ENCODE assay signal across 22 cellular contexts in genomic region chr15:78893538-78893937, GRCh38.
"Had no signal": no experiment of that assay in that cellular context is flagged by ENCODE, and none has a peak within 500 bp of the region (broad histone marks: within the 10 kb centered on the region; RNA-seq: fewer than 3 reads in every experiment).

No MANE protein-coding gene starts in this region.

- H3K27me3 Mint-ChIP-seq: activated CD4-positive, alpha-beta T cell treated with anti-CD3 and anti-CD28 coated beads, Interleukin-2, amount 10 ng/mL, durations not matched to agents 7 days and 5 days; activated naive CD4-positive, alpha-beta T cell treated with anti-CD3 and anti-CD28 coated beads, Interleukin-2, amount 10 ng/mL, durations not matched to agents 7 days and 5 days; effector memory CD8-positive, alpha-beta T cell; memory B cell; naive B cell; progenitor cell of endocrine pancreas had no signal

- H3K4me3 Mint-ChIP-seq: activated CD4-positive, alpha-beta T cell treated with anti-CD3 and anti-CD28 coated beads, Interleukin-2, amount 10 ng/mL, durations not matched to agents 7 days and 5 days; activated naive CD4-positive, alpha-beta T cell treated with anti-CD3 and anti-CD28 coated beads, Interleukin-2, amount 10 ng/mL, durations not matched to agents 7 days and 5 days; effector memory CD8-positive, alpha-beta T cell; memory B cell; naive B cell; neural progenitor cell; T-helper 2 cell treated with Interferon-gamma antibody and Interleukin-4, amounts not matched to agents 5 μg/mL and 100 μg/mL, for 36 hours; WTC11 had no signal

- H3K9me3 ChIP-seq: esophagus squamous epithelium, heart right ventricle, left ventricle myocardium inferior, mucosa of descending colon, thyroid gland had no signal

- H3K4me1 Mint-ChIP-seq: activated naive CD4-positive, alpha-beta T cell treated with anti-CD3 and anti-CD28 coated beads, Interleukin-2, amount 10 ng/mL, durations not matched to agents 7 days and 5 days; neural progenitor cell had no signal

- ATAC-seq: effector memory CD8-positive, alpha-beta T cell; heart right ventricle; mucosa of descending colon; WTC11 had no signal

- H3K4me3 ChIP-seq: cardiac muscle cell, esophagus squamous epithelium, heart right ventricle, left ventricle myocardium inferior, mucosa of descending colon, neural progenitor cell, thyroid gland had no signal

- H3K27me3 ChIP-seq: cardiac muscle cell, esophagus squamous epithelium, heart right ventricle, neural progenitor cell, thyroid gland had no signal

- H3K4me1 ChIP-seq: esophagus squamous epithelium, neural progenitor cell, thyroid gland had no signal

- H3K27ac Mint-ChIP-seq: activated CD4-positive, alpha-beta T cell treated with anti-CD3 and anti-CD28 coated beads, Interleukin-2, amount 10 ng/mL, durations not matched to agents 7 days and 5 days; effector memory CD8-positive, alpha-beta T cell; memory B cell; neural progenitor cell; progenitor cell of endocrine pancreas; T-helper 2 cell treated with Interferon-gamma antibody and Interleukin-4, amounts not matched to agents 5 μg/mL and 100 μg/mL, for 36 hours; WTC11 had no signal

- DNase-seq: activated CD4-positive, alpha-beta T cell treated with anti-CD3 and anti-CD28 coated beads, Interleukin-2, amount 10 ng/mL, durations not matched to agents 7 days and 5 days; activated naive CD4-positive, alpha-beta T cell treated with anti-CD3 and anti-CD28 coated beads, Interleukin-2, amount 10 ng/mL, durations not matched to agents 7 days and 5 days; amniotic stem cell; effector memory CD8-positive, alpha-beta T cell; esophagus squamous epithelium; heart right ventricle; kidney glomerular epithelial cell; left ventricle myocardium inferior; mucosa of descending colon; naive B cell; stimulated activated CD4-positive, alpha-beta T cell treated with anti-CD3 and anti-CD28 coated beads, Interleukin-12 subunit alpha, Interleukin-12 subunit beta, amount 100 ng/mL, for 4 hours; stimulated activated CD4-positive, alpha-beta T cell treated with anti-CD3 and anti-CD28 coated beads, Interleukin-1b, Interleukin-23, amount 100 ng/mL, for 48 hours; stimulated activated CD8-positive, alpha-beta memory T cell treated with anti-CD3 and anti-CD28 coated beads, Interleukin-4, amount 100 ng/mL, for 48 hours; stimulated activated naive CD4-positive, alpha-beta T cell treated with Interleukin-2 at 50 U/mL for 16 hours; SW 1271; thyroid gland had no signal

- H3K9me3 Mint-ChIP-seq: activated CD4-positive, alpha-beta T cell treated with anti-CD3 and anti-CD28 coated beads, Interleukin-2, amount 10 ng/mL, durations not matched to agents 7 days and 5 days; activated naive CD4-positive, alpha-beta T cell treated with anti-CD3 and anti-CD28 coated beads, Interleukin-2, amount 10 ng/mL, durations not matched to agents 7 days and 5 days; effector memory CD8-positive, alpha-beta T cell; memory B cell; naive B cell; neural progenitor cell; T-helper 2 cell treated with Interferon-gamma antibody and Interleukin-4, amounts not matched to agents 5 μg/mL and 100 μg/mL, for 36 hours; WTC11 had no signal
